1 cellular context compared by ENCODE assay signal in the genomic region with DNA sequence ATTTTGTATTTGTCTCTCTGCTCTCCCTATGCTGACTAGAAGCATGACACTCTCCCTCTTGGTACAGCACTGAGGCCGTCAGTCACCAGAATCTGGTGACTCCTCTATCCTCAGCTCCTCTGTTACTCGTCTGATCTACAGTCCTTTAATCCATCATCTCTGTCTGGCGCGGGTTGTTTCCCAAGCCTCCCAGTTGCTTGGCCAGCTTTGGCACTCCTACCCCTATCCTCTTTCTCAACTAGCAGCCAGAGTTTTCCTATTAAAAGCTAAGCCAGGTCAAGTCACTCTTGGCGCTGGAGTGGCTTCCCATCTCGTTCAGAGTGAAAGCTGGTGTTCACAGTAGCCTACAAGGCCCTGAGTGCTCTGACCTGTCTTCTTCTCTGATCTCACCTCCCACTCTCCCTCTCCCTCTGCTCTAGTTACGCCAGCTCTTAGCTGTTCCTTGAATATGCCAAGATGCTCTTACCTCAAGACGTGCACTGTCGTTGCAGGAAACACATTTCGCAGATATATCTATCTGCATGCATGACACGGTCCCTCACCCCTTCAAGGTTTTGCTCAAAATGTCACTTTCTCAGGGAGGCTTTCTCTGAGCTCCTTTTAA.
TF ChIP-seq lines count a peak whose summit lies in the region.

No MANE protein-coding gene starts in this region.

TF ChIP-seq in K562, 482 proteins besides CTCF, POLR2A, EP300 and RAD21:
- TF ChIP-seq PHB2 (IDR thresholded peaks at IDR 0.05; ENCODE audit: low read depth) (no peak), RBM14 (IDR thresholded peaks at IDR 0.05; ENCODE audit: borderline replicate concordance, insufficient read depth, low read depth, low read length) (no peak), PRMT5 (CRISPR knock-in tag; IDR thresholded peaks at IDR 0.05) (no peak), E2F3 (CRISPR knock-in tag; IDR thresholded peaks at IDR 0.05) (no peak), ZNF79 (CRISPR knock-in tag; IDR thresholded peaks at IDR 0.05; ENCODE audit: low read depth) (no peak), ZNF384 (IDR thresholded peaks at IDR 0.05; ENCODE audit: low read depth, low read length) (no peak), FOXM1 (IDR thresholded peaks at IDR 0.05; ENCODE audit: low read depth) (no peak), FOXM1 (CRISPR knock-in tag; IDR thresholded peaks at IDR 0.05; ENCODE audit: low read depth) (no peak), DDX20 (tag; IDR thresholded peaks at IDR 0.05; ENCODE audit: low read depth) (no peak)
- TF ChIP-seq, protein P1, sequence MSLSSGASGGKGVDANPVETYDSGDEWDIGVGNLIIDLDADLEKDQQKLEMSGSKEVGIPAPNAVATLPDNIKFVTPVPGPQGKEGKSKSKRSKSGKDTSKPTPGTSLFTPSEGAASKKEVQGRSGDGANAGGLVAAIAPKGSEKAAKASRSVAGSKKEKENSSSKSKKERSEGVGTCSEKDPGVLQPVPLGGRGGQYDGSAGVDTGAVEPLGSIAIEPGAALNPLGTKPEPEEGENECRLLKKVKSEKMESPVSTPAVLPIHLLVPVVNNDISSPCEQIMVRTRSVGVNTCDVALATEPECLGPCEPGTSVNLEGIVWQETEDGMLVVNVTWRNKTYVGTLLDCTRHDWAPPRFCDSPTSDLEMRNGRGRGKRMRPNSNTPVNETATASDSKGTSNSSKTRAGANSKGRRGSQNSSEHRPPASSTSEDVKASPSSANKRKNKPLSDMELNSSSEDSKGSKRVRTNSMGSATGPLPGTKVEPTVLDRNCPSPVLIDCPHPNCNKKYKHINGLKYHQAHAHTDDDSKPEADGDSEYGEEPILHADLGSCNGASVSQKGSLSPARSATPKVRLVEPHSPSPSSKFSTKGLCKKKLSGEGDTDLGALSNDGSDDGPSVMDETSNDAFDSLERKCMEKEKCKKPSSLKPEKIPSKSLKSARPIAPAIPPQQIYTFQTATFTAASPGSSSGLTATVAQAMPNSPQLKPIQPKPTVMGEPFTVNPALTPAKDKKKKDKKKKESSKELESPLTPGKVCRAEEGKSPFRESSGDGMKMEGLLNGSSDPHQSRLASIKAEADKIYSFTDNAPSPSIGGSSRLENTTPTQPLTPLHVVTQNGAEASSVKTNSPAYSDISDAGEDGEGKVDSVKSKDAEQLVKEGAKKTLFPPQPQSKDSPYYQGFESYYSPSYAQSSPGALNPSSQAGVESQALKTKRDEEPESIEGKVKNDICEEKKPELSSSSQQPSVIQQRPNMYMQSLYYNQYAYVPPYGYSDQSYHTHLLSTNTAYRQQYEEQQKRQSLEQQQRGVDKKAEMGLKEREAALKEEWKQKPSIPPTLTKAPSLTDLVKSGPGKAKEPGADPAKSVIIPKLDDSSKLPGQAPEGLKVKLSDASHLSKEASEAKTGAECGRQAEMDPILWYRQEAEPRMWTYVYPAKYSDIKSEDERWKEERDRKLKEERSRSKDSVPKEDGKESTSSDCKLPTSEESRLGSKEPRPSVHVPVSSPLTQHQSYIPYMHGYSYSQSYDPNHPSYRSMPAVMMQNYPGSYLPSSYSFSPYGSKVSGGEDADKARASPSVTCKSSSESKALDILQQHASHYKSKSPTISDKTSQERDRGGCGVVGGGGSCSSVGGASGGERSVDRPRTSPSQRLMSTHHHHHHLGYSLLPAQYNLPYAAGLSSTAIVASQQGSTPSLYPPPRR (CRISPR knock-in tag; IDR thresholded peaks at IDR 0.05; ENCODE audit: borderline replicate concordance): no peak
- TF ChIP-seq, protein P2, sequence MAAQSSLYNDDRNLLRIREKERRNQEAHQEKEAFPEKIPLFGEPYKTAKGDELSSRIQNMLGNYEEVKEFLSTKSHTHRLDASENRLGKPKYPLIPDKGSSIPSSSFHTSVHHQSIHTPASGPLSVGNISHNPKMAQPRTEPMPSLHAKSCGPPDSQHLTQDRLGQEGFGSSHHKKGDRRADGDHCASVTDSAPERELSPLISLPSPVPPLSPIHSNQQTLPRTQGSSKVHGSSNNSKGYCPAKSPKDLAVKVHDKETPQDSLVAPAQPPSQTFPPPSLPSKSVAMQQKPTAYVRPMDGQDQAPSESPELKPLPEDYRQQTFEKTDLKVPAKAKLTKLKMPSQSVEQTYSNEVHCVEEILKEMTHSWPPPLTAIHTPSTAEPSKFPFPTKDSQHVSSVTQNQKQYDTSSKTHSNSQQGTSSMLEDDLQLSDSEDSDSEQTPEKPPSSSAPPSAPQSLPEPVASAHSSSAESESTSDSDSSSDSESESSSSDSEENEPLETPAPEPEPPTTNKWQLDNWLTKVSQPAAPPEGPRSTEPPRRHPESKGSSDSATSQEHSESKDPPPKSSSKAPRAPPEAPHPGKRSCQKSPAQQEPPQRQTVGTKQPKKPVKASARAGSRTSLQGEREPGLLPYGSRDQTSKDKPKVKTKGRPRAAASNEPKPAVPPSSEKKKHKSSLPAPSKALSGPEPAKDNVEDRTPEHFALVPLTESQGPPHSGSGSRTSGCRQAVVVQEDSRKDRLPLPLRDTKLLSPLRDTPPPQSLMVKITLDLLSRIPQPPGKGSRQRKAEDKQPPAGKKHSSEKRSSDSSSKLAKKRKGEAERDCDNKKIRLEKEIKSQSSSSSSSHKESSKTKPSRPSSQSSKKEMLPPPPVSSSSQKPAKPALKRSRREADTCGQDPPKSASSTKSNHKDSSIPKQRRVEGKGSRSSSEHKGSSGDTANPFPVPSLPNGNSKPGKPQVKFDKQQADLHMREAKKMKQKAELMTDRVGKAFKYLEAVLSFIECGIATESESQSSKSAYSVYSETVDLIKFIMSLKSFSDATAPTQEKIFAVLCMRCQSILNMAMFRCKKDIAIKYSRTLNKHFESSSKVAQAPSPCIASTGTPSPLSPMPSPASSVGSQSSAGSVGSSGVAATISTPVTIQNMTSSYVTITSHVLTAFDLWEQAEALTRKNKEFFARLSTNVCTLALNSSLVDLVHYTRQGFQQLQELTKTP (IDR thresholded peaks at IDR 0.05; ENCODE audit: low read depth in 1 of 2, partially characterized antibody in 2 of 2): no peak
- TF ChIP-seq, protein P3, sequence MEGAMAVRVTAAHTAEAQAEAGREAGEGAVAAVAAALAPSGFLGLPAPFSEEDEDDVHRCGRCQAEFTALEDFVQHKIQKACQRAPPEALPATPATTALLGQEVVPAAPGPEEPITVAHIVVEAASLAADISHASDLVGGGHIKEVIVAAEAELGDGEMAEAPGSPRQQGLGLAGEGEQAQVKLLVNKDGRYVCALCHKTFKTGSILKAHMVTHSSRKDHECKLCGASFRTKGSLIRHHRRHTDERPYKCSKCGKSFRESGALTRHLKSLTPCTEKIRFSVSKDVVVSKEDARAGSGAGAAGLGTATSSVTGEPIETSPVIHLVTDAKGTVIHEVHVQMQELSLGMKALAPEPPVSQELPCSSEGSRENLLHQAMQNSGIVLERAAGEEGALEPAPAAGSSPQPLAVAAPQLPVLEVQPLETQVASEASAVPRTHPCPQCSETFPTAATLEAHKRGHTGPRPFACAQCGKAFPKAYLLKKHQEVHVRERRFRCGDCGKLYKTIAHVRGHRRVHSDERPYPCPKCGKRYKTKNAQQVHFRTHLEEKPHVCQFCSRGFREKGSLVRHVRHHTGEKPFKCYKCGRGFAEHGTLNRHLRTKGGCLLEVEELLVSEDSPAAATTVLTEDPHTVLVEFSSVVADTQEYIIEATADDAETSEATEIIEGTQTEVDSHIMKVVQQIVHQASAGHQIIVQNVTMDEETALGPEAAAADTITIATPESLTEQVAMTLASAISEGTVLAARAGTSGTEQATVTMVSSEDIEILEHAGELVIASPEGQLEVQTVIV (CRISPR knock-in tag; IDR thresholded peaks at IDR 0.05; ENCODE audit: borderline replicate concordance): no peak
